Comparison of ENCODE assay signal across 8 cellular contexts in the genomic region with DNA sequence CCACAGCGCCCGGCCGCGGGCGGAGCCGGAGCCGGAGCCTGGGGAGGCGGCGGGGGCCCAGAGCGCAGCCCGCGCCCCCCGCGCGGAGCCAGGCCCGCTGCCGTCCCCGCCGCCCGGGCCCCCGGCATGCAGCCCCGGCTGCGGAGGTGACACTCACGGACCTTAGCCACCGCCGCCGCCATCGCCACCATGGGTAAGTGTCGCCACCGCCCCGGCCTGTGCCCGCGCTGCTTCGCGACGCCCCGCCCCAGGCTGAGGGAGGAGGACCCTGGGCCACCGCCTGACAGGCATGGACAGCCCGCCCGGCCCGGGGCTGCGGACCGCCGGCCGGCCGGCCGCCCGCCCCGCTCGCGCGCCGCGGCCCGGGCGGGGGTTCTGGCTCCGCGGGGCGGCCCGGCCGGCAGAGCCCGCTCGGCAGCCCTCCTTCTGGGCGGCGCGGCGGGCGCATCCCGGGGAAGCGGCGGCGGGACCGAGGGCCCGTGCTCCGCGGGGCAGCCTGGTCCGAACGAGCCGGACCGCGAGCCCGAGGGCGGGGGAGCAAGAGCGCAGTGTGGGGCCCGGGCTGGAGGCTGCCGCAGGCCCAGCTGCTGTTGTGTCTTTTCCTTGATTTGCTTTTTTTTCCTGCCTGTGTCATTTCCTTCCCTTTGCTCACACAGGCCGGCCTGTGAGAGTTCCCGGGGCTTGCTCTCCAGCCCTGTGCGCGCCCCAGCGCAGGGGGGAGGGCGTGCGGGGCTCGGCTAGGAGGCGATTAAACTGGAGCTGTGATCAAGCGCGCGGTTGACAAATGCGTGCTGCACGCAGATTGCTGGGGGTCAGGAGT. TPM values are rescaled to one million over a fixed set of nuclear protein-coding genes. Genes with fewer than 3 reads are reported as not detected.
A peak's percentile ranks its signal among the peaks of the same experiment; 100 is the strongest.
DNase-seq lines count a peak whose midpoint lies in the region; ATAC-seq, FAIRE-seq and TF ChIP-seq lines count a peak whose summit lies in the region.

No MANE protein-coding gene starts in this region.

- no peaks in the 10 kb centered on the region for H3K9me3 ChIP-seq in testis

- DNase-seq in CD1c-positive myeloid dendritic cell (ENCODE audit: extremely low spot score) (peak; percentile 77), RCC 7860 (ENCODE audit: low spot score) (peak; percentile 40), activated gamma-delta T cell (lab: John Stamatoyannopoulos, UW) (peak; percentile 54), foreskin fibroblast (peak; percentile 50 to 77), testis (peak; percentile 64)

- H3K36me3 Mint-ChIP-seq in nephron (ENCODE audit: low read depth): no peaks in the 10 kb centered on the region

- no peak for TF ChIP-seq POLR2A in testis (IDR thresholded peaks at IDR 0.05)

- intact Hi-C loops in testis (cut with DNase I; ENCODE audit: low total_unique reads): loop anchor here (10.0 kb wide), 1 partner anchor 192 kb away; no protein-coding TSS in a partner anchor

- peak; percentile 25 for ATAC-seq in GM19397 (IDR thresholded peaks at IDR 0.05; ENCODE audit: unreplicated experiment)
- ATAC-seq in HG03558 (IDR thresholded peaks at IDR 0.05; ENCODE audit: extremely low read depth, unreplicated experiment): peak; percentile 14

- 0 to 1% methylated on average over 16 to 66 of the region's 100 CpGs for WGBS in testis, 2 donors

- TF ChIP-seq CTCF in foreskin fibroblast (IDR thresholded peaks at IDR 0.05; ENCODE audit: low read depth, low read length): no peak
- no peak for TF ChIP-seq CTCF in nephron (IDR thresholded peaks at IDR 0.05; ENCODE audit: unreplicated experiment in 3 of 3)
- TF ChIP-seq CTCF in testis (IDR thresholded peaks at IDR 0.05): no peak

- H3K4me3 Mint-ChIP-seq in nephron: peak overlapping the region; percentile 97 to 99 (median 99)

- peak overlapping the region; percentile 78 to 86 for H3K4me3 ChIP-seq in foreskin fibroblast (ENCODE audit: low read depth in 1 of 2, low read length in 2 of 2)
- peak overlapping the region; percentile 66 to 76 for H3K4me3 ChIP-seq in testis

- H3K27me3 Mint-ChIP-seq in nephron (ENCODE audit: low read depth): no peaks in the 10 kb centered on the region

- no peaks in the 10 kb centered on the region for H3K27me3 ChIP-seq in testis

- no peak for FAIRE-seq in RCC 7860 (lab: Jason Lieb, UNC)

- H3K9me3 Mint-ChIP-seq in nephron: no peaks in the 10 kb centered on the region

- H3K4me1 Mint-ChIP-seq in nephron: peaks cover 25% of the 10 kb centered on the region

- H3K4me1 ChIP-seq in testis: peaks cover 5% of the 10 kb centered on the region

- H3K27ac ChIP-seq in testis: peak overlapping the region; percentile 76 to 91

- peak overlapping the region; percentile 76 to 96 (median 88) for H3K27ac Mint-ChIP-seq in nephron

- no peaks in the 10 kb centered on the region for H3K36me3 ChIP-seq in testis (ENCODE audit: low read depth, missing control alignments)

RNA-seq across cellular contexts. Expression of gene MAP3K3, which starts 0.6 kb away (rescaled TPM):
- 10 to 100 TPM; 57.5 to 57.7 TPM for total RNA-seq in testis
- polyA plus RNA-seq in testis (ENCODE audit: insufficient read depth, low read depth, low replicate concordance): 46.0 TPM

RNA-seq across cellular contexts. Expression of gene TACO1, which starts 22.1 kb away (rescaled TPM):
- 10 to 100 TPM; 19.2 to 22.3 TPM for total RNA-seq in testis
- 28.0 TPM for polyA plus RNA-seq in testis (ENCODE audit: insufficient read depth, low read depth, low replicate concordance)

Comparison
In these comparisons a context has a peak if more than half of its experiments do, and no peak if none do; other contexts are left out.
1. Peak in every context shown above with its lines: DNase-seq, ATAC-seq, H3K4me3 ChIP-seq and H3K27ac ChIP-seq.